8 cellular contexts compared by ENCODE assay signal in the genomic region with DNA sequence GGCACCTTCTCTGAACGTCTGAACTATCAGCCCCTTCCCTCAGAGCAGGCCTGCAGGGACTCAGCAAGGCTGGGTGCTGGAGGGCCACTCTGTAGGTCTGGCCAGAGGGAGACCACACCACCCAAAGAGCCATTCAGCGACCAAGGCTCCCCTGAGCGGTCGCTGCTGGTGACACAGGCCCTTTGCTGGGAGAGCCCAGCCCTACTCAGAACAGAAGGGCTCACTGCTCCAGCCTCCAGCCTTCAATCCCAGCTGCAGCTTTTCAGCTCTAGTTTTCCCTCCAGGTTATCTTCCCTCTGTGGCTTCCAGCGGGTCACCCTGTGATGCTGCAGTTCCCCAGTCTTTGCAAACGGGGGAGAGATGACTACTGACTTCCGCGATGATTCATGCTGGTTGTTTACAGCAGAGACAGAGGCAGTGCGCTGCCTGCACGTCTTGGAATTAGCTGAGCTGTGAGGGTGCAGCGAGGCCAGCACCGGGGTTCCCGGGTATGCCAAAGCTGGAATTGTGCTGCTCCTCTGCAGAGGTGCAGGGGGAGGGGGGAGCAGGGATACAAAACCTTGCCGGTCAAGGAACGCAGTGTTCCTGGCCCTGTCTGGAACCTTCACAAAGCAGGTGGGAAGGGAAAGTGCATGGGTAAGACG.
DNase-seq lines count a peak whose midpoint lies in the region; ATAC-seq and TF ChIP-seq lines count a peak whose summit lies in the region.

No MANE protein-coding gene starts in this region.

- H3K27ac ChIP-seq in tibial artery = no peak overlapping the region

- peaks cover 32% of the 10 kb centered on the region for H3K27me3 Mint-ChIP-seq in nephron (ENCODE audit: low read depth)

- TF ChIP-seq CTCF in AG09319 (IDR thresholded peaks at IDR 0.05; ENCODE audit: low read depth, low read length) (no peak; the same call in 1 of the 2 replicates), nephron (IDR thresholded peaks at IDR 0.05; ENCODE audit: unreplicated experiment in 3 of 3) (no peak), tibial artery (IDR thresholded peaks at IDR 0.05) (no peak)

- in situ Hi-C loops in KBM-7 (cut with MboI; ENCODE audit: low pct_unique_long_range_greater_than_20kb, low sequenced_read_pairs) = no loop called here

- H3K9me3 ChIP-seq in tibial artery = no peaks in the 10 kb centered on the region

- no peak overlapping the region for H3K4me3 ChIP-seq in tibial artery

- H3K4me1 ChIP-seq in tibial artery = peaks cover 0 to 15% (median 9%) of the 10 kb centered on the region in 4 donors

- ATAC-seq in GM21381 (IDR thresholded peaks at IDR 0.05; ENCODE audit: unreplicated experiment) = no peak

- peaks cover 0 to 8% of the 10 kb centered on the region in 2 donors for H3K27me3 ChIP-seq in tibial artery

- no peaks in the 10 kb centered on the region for H3K9me3 Mint-ChIP-seq in nephron

- intact Hi-C loops in tibial artery (cut with DNase I; ENCODE audit: low total_unique reads) = no loop called here

- H3K27ac Mint-ChIP-seq in nephron = peak overlapping the region; percentile 18 to 72 (median 49)

- no peaks in the 10 kb centered on the region for H3K36me3 Mint-ChIP-seq in nephron (ENCODE audit: low read depth)

- H3K4me3 Mint-ChIP-seq in nephron = peak overlapping the region in 2 of 3 experiments; percentile 21 to 29

- DNase-seq in AG09319 (ENCODE audit: extremely low read depth, low read depth) (peak; percentile 25), KBM-7 (peak; percentile 87), fibroblast of gingiva (ENCODE audit: low read depth) (peak; percentile 46), tibial artery (peak; percentile 65 to 73), NCI-H187 treated with DMSO at 0.1 percent for 48 hours (lab: John Stamatoyannopoulos, UW) (no peak)
- DNase-seq in activated CD4-positive, alpha-beta T cell treated with anti-CD3 and anti-CD28 coated beads, Interleukin-2, amount 50 U/mL, for 4 hours = peak; percentile 4 to 7

- peaks cover 61% of the 10 kb centered on the region for H3K4me1 Mint-ChIP-seq in nephron

- H3K36me3 ChIP-seq in tibial artery = no peaks in the 10 kb centered on the region
